Comparison of ENCODE assay signal across 17 cellular contexts in the genomic region with DNA sequence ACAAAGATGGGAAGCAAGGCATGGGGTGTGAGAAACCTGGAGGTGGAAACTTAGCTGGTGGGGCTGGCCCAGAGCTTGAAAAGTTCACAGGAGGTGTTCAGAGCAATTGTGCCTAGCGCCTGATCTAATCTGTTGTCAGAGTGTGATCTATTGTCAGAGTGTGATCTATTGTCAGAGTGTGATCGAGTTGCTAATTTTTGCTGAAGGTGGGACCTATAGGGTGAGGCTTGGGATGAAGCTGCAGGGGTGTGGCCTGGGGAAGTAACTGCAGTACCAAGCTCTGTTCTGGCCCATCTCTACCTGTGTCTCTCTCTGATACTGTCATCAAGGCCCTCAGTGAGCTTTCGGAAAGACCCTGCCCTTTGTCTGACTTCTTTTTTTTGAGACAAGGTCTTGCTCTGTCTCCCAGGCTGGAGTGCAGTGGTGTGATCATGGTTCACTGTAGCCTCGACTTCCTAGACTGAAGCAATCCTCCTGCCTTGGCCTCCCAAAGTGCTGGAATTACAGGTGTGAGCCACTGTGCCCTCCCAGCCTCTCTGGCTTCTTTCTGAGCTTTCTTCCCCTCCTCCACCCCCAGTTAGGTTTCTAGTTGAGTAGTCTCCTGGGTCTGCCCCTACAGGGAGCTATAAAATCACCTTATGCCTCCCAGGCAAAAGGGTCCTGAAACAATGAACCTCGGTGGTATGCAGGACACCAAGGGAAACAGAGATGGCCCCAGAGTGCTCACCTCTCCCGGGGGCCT. TPM values are rescaled to one million over a fixed set of nuclear protein-coding genes. Genes with fewer than 3 reads are reported as not detected.
DNase-seq lines count a peak whose midpoint lies in the region; ATAC-seq, FAIRE-seq and TF ChIP-seq lines count a peak whose summit lies in the region.
"Had no signal": no experiment of that assay in that cellular context is flagged by ENCODE, and none has a peak within 500 bp of the region (broad histone marks: within the 10 kb centered on the region; RNA-seq: fewer than 3 reads in every experiment).

No MANE protein-coding gene starts in this region.

- H2AFZ ChIP-seq in HCT116 (ENCODE audit: low read depth, low read length, poor library complexity, severe bottlenecking) = no peak overlapping the region
- no peak overlapping the region for H2AFZ ChIP-seq in osteoblast (ENCODE audit: low read length)

- H3K9me2 ChIP-seq in HCT116 (ENCODE audit: insufficient read depth) = no peaks in the 10 kb centered on the region

- H3K4me1 Mint-ChIP-seq in CD4-positive, alpha-beta T cell (ENCODE audit: low read depth) = peaks cover 24% of the 10 kb centered on the region
- H3K4me1 Mint-ChIP-seq in brain = peaks cover 88% of the 10 kb centered on the region

- peak overlapping the region; percentile 15 for H3K27ac Mint-ChIP-seq in CD4-positive, alpha-beta T cell
- H3K27ac Mint-ChIP-seq in brain = peak overlapping the region; percentile 80 to 96 (median 92)
- H3K27ac Mint-ChIP-seq: B cell had no signal

- no peaks in the 10 kb centered on the region for H3K36me3 Mint-ChIP-seq in CD4-positive, alpha-beta T cell (ENCODE audit: low read depth)
- H3K36me3 Mint-ChIP-seq in brain = no peaks in the 10 kb centered on the region

- H3K27ac ChIP-seq in CD4-positive, alpha-beta T cell (ENCODE audit: low read depth, low read length) = no peak overlapping the region
- H3K27ac ChIP-seq in HCT116 (ENCODE audit: low read depth, low read length) (no peak overlapping the region), osteoblast (ENCODE audit: low read depth, low read length) (no peak overlapping the region), tibial artery (no peak overlapping the region)
- H3K27ac ChIP-seq: ovary, vagina had no signal

- ATAC-seq in CD4-positive, alpha-beta T cell (ENCODE audit: poor library complexity) = no peak
- ATAC-seq in HCT116 = no peak
- ATAC-seq: left ventricle myocardium superior had no signal

- RAD21 ChIA-PET in HCT116 (lab: Charles Lee; ENCODE audit: low non-redundant PET in 1 of 2, low total read pairs in 2 of 2, uncharacterized antibody in 2 of 2, unreplicated experiment in 2 of 2) = no interaction called here

- H3K79me2 ChIP-seq in HCT116 (ENCODE audit: insufficient read depth, low read length) (peaks cover 61% of the 10 kb centered on the region), osteoblast (ENCODE audit: insufficient read depth, low read length) (peaks cover 94% of the 10 kb centered on the region)

- H4K20me1 ChIP-seq in HCT116 (ENCODE audit: insufficient read depth) (no peaks in the 10 kb centered on the region), osteoblast (ENCODE audit: insufficient read depth, low read length) (peaks cover 62% of the 10 kb centered on the region)

- TF ChIP-seq POLR2A in HCT116 (IDR thresholded peaks at IDR 0.05; ENCODE audit: borderline replicate concordance, extremely low read depth, insufficient read depth, insufficient read length) = no peak

- no TSS peak for BruUV-seq in HCT116 (replicated peaks; lab: Mats Ljungman, UMichigan)

- H3K4me3 ChIP-seq in HCT116 (replicated peaks in 1 of 2; ENCODE audit: low read depth in 1 of 2, low read length in 2 of 2) (no peak overlapping the region), osteoblast (ENCODE audit: insufficient read depth, low read length) (no peak overlapping the region), tibial artery (no peak overlapping the region)
- H3K4me3 ChIP-seq: ovary, vagina had no signal

- no peak overlapping the region for H3K9ac ChIP-seq in HCT116 (ENCODE audit: low read length)

- H3K4me1 ChIP-seq in HCT116 (ENCODE audit: control insufficient read depth in 1 of 2, insufficient read depth in 2 of 2, low read length in 2 of 2) (peaks cover 25 to 62% of the 10 kb centered on the region in 2 experiments), osteoblast (ENCODE audit: insufficient read depth, low read length) (peaks cover 16% of the 10 kb centered on the region), tibial artery (peaks cover 0 to 13% (median 0%) of the 10 kb centered on the region in 4 donors)

- H3K9me3 Mint-ChIP-seq in CD4-positive, alpha-beta T cell = no peaks in the 10 kb centered on the region
- H3K9me3 Mint-ChIP-seq in brain = no peaks in the 10 kb centered on the region
- H3K9me3 Mint-ChIP-seq: central memory CD8-positive, alpha-beta T cell had no signal

- H3K9me3 ChIP-seq in CD4-positive, alpha-beta T cell (ENCODE audit: control insufficient read depth, low read length) = no peaks in the 10 kb centered on the region
- H3K9me3 ChIP-seq in HCT116 (ENCODE audit: control insufficient read depth in 1 of 2, insufficient read depth in 1 of 2, low read depth in 1 of 2, low read length in 2 of 2) (no peaks in the 10 kb centered on the region), osteoblast (ENCODE audit: low read depth, low read length) (no peaks in the 10 kb centered on the region), tibial artery (no peaks in the 10 kb centered on the region)
- H3K9me3 ChIP-seq: ovary, vagina had no signal

- peaks cover 4% of the 10 kb centered on the region for H3K27me3 Mint-ChIP-seq in CD4-positive, alpha-beta T cell
- no peaks in the 10 kb centered on the region for H3K27me3 Mint-ChIP-seq in brain

- H3K36me3 ChIP-seq in HCT116 (ENCODE audit: control insufficient read depth in 1 of 2, insufficient read depth in 2 of 2, low read length in 2 of 2) (no peaks in the 10 kb centered on the region), osteoblast (ENCODE audit: insufficient read depth, low read length) (no peaks in the 10 kb centered on the region), tibial artery (no peaks in the 10 kb centered on the region)
- H3K36me3 ChIP-seq: ovary, vagina had no signal

- no peak for DNase-seq in CD4-positive, alpha-beta T cell
- no peak for DNase-seq in HCT116 (ENCODE audit: low read depth, low spot score)
- DNase-seq in osteoblast (ENCODE audit: insufficient read length, low spot score, missing footprints) = peak; percentile 34
- no peak for DNase-seq in tibial artery
- no peak for DNase-seq in SK-N-DZ (ENCODE audit: low spot score)
- DNase-seq in RCC 7860 (ENCODE audit: low spot score) = no peak
- DNase-seq: effector memory CD4-positive, alpha-beta T cell; NCI-H1105; NCI-H748 treated with DMSO at 0.1 percent for 48 hours; ovary; stimulated activated CD4-positive, alpha-beta T cell treated with anti-CD3 and anti-CD28 coated beads, Interleukin-1b, Interleukin-23, amount 100 ng/mL, for 48 hours had no signal

- no peak overlapping the region for H3K4me3 Mint-ChIP-seq in CD4-positive, alpha-beta T cell
- H3K4me3 Mint-ChIP-seq in brain = no peak overlapping the region
- H3K4me3 Mint-ChIP-seq: B cell; central memory CD8-positive, alpha-beta T cell had no signal

- intact Hi-C loops in CD4-positive, alpha-beta T cell (cut with DNase I, micrococcal nuclease) = no loop called here
- intact Hi-C loops in HCT116 (cut with micrococcal nuclease) = no loop called here
- intact Hi-C loops in tibial artery (cut with DNase I; ENCODE audit: low total_unique reads) = no loop called here

- TF ChIP-seq CTCF in CD4-positive, alpha-beta T cell (IDR thresholded peaks at IDR 0.05) = no peak
- TF ChIP-seq CTCF in HCT116 (IDR thresholded peaks at IDR 0.05 in 2 of 3, conservative IDR thresholded peaks at IDR 0.05 in 1 of 3; ENCODE audit: borderline replicate concordance in 1 of 3, insufficient read depth in 1 of 3, low read depth in 2 of 3, low read length in 2 of 3) = no peak
- no peak for TF ChIP-seq CTCF in brain (conservative IDR thresholded peaks at IDR 0.05)
- no peak for TF ChIP-seq CTCF in osteoblast (IDR thresholded peaks at IDR 0.05; ENCODE audit: extremely low read depth, low read depth, low read length)
- TF ChIP-seq CTCF in tibial artery (IDR thresholded peaks at IDR 0.05) = no peak

- CTCF ChIA-PET in CD4-positive, alpha-beta T cell (lab: Charles Lee) = no interaction called here
- CTCF ChIA-PET in HCT116 (lab: Charles Lee) = interaction anchor here (1.2 to 2.3 kb wide), 2 partner anchors 56 to 74 kb away, joined by 4 to 7 read pairs; no protein-coding TSS in a partner anchor

- no peak for FAIRE-seq in RCC 7860 (lab: Jason Lieb, UNC)
- FAIRE-seq: GM12892 had no signal

- POLR2A ChIA-PET in CD4-positive, alpha-beta T cell (lab: Charles Lee) = no interaction called here
- POLR2A ChIA-PET in HCT116 (lab: Charles Lee) = no interaction called here

- no peaks in the 10 kb centered on the region for H3K27me3 ChIP-seq in CD4-positive, alpha-beta T cell (ENCODE audit: control insufficient read depth, insufficient read depth, low read length)
- no peaks in the 10 kb centered on the region for H3K27me3 ChIP-seq in HCT116 (ENCODE audit: insufficient read depth, low read length)
- no peaks in the 10 kb centered on the region for H3K27me3 ChIP-seq in osteoblast (ENCODE audit: insufficient read depth, low read length)
- H3K27me3 ChIP-seq in tibial artery = no peaks in the 10 kb centered on the region
- H3K27me3 ChIP-seq: ovary, vagina had no signal

- H3K4me2 ChIP-seq in HCT116 (ENCODE audit: low read length) = peak overlapping the region; percentile 32
- no peak overlapping the region for H3K4me2 ChIP-seq in osteoblast (ENCODE audit: insufficient read depth, low read length)

- no peak for TF ChIP-seq RAD21 in HCT116 (IDR thresholded peaks at IDR 0.05; ENCODE audit: low read depth)

TF ChIP-seq in HCT116, 20 proteins besides CTCF, POLR2A, EP300 and RAD21 (continues in another document):
- no peak for TF ChIP-seq CEBPB (IDR thresholded peaks at IDR 0.05; ENCODE audit: low read depth)
- no peak for TF ChIP-seq YY1 (IDR thresholded peaks at IDR 0.05; ENCODE audit: extremely low read depth, insufficient replicate concordance, low read depth, low read length)
- no peak for TF ChIP-seq EZH2phosphoT487 (IDR thresholded peaks at IDR 0.05; ENCODE audit: borderline replicate concordance)
- TF ChIP-seq, protein P1, sequence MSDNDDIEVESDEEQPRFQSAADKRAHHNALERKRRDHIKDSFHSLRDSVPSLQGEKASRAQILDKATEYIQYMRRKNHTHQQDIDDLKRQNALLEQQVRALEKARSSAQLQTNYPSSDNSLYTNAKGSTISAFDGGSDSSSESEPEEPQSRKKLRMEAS (IDR thresholded peaks at IDR 0.05) = no peak
- TF ChIP-seq, protein P2, sequence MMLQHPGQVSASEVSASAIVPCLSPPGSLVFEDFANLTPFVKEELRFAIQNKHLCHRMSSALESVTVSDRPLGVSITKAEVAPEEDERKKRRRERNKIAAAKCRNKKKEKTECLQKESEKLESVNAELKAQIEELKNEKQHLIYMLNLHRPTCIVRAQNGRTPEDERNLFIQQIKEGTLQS (IDR thresholded peaks at IDR 0.05) = no peak
- TF ChIP-seq TCF7L2 (IDR thresholded peaks at IDR 0.05; ENCODE audit: borderline replicate concordance, extremely low read depth, insufficient read depth, insufficient read length) = no peak
- no peak for TF ChIP-seq ZNF274 (IDR thresholded peaks at IDR 0.05; ENCODE audit: low read depth, low read length)
- TF ChIP-seq SIN3A (IDR thresholded peaks at IDR 0.05; ENCODE audit: low read depth) = no peak
- TF ChIP-seq SP1 (IDR thresholded peaks at IDR 0.05; ENCODE audit: low read depth) = no peak
- TF ChIP-seq EZH2 (IDR thresholded peaks at IDR 0.05) = no peak

RNA-seq across cellular contexts. Expression of a gene that starts 17.5 kb away (rescaled TPM):
- 1 to 10 TPM; 1.0 to 2.4 TPM for total RNA-seq in CD4-positive, alpha-beta T cell
- total RNA-seq in HCT116 (2021; ENCODE audit: unreplicated experiment) (40.1 TPM), osteoblast (10.5 and 11.2 TPM in 2 replicates)
- 75.8 and 81.2 TPM in 2 replicates for polyA plus RNA-seq in HCT116 (2012)
- 40.4 TPM for polyA plus RNA-seq in brain (ENCODE audit: insufficient read depth, low read depth, low replicate concordance)
- polyA plus RNA-seq in SK-N-DZ (2014; cell fraction: cytosol; rRNA removed) = 8.0 and 8.1 TPM in 2 replicates
- 4.4 and 4.6 TPM in 2 replicates for polyA plus RNA-seq in SK-N-DZ (2014; cell fraction: nucleus; rRNA removed)
- total RNA-seq: B cell had no signal
